In genomic region chr2:200288670-200289429, GRCh38 we compare ENCODE assay signal across 1 cellular context.
A peak's percentile ranks its signal among the peaks of the same experiment; 100 is the strongest.
TF ChIP-seq lines count a peak whose summit lies in the region.

No MANE protein-coding gene starts in this region.

TF ChIP-seq in HepG2, 621 proteins besides CTCF, POLR2A, EP300 and RAD21:
- TF ChIP-seq ZXDC (CRISPR knock-in tag; IDR thresholded peaks at IDR 0.05) (no peak), FOXA1 (IDR thresholded peaks at IDR 0.05) (no peak), FOXA1 (CRISPR knock-in tag; IDR thresholded peaks at IDR 0.05) (no peak), ZNF3 (CRISPR knock-in tag; IDR thresholded peaks at IDR 0.05) (no peak), ZFP36L1 (CRISPR knock-in tag; IDR thresholded peaks at IDR 0.05) (no peak), SRY (CRISPR knock-in tag; IDR thresholded peaks at IDR 0.05) (no peak), FOXA3 (CRISPR knock-in tag; IDR thresholded peaks at IDR 0.05) (no peak), SIN3B (IDR thresholded peaks at IDR 0.05; ENCODE audit: low read length) (no peak), ARNT (IDR thresholded peaks at IDR 0.05) (no peak), THAP11 (CRISPR knock-in tag; IDR thresholded peaks at IDR 0.05) (peak; percentile 14; the same call in 1 of the 2 replicates), ZNF644 (CRISPR knock-in tag; IDR thresholded peaks at IDR 0.05; ENCODE audit: low read depth) (peak; percentile 58; the same call in 1 of the 2 replicates), ZNF747 (CRISPR knock-in tag; IDR thresholded peaks at IDR 0.05; ENCODE audit: borderline replicate concordance) (no peak), FOSL2 (CRISPR knock-in tag; IDR thresholded peaks at IDR 0.05) (no peak), ZBTB38 (CRISPR knock-in tag; IDR thresholded peaks at IDR 0.05) (no peak), MAFK (conservative IDR thresholded peaks at IDR 0.05 in 1 of 2, IDR thresholded peaks at IDR 0.05 in 1 of 2; ENCODE audit: low read length in 2 of 2) (no peak), ZSCAN31 (CRISPR knock-in tag; IDR thresholded peaks at IDR 0.05; ENCODE audit: low read depth) (no peak), CEBPG (CRISPR knock-in tag; IDR thresholded peaks at IDR 0.05) (peak; percentile 85), CEBPB (IDR thresholded peaks at IDR 0.05; ENCODE audit: borderline replicate concordance, low read depth, low read length) (peak; percentile 78; the same call in 1 of the 2 replicates), ZNF552 (CRISPR knock-in tag; IDR thresholded peaks at IDR 0.05; ENCODE audit: borderline replicate concordance) (no peak)
- TF ChIP-seq, protein P1, sequence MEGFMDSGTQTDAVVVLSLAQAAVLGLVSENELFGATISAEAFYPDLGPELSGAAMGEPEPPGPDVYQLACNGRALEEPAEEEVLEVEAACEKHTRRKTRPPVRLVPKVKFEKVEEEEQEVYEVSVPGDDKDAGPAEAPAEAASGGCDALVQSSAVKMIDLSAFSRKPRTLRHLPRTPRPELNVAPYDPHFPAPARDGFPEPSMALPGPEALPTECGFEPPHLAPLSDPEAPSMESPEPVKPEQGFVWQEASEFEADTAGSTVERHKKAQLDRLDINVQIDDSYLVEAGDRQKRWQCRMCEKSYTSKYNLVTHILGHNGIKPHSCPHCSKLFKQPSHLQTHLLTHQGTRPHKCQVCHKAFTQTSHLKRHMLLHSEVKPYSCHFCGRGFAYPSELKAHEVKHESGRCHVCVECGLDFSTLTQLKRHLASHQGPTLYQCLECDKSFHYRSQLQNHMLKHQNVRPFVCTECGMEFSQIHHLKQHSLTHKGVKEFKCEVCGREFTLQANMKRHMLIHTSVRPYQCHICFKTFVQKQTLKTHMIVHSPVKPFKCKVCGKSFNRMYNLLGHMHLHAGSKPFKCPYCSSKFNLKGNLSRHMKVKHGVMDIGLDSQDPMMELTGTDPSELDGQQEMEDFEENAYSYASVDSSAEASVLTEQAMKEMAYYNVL (CRISPR knock-in tag; IDR thresholded peaks at IDR 0.05; ENCODE audit: borderline replicate concordance), result no peak
- TF ChIP-seq, protein P2, sequence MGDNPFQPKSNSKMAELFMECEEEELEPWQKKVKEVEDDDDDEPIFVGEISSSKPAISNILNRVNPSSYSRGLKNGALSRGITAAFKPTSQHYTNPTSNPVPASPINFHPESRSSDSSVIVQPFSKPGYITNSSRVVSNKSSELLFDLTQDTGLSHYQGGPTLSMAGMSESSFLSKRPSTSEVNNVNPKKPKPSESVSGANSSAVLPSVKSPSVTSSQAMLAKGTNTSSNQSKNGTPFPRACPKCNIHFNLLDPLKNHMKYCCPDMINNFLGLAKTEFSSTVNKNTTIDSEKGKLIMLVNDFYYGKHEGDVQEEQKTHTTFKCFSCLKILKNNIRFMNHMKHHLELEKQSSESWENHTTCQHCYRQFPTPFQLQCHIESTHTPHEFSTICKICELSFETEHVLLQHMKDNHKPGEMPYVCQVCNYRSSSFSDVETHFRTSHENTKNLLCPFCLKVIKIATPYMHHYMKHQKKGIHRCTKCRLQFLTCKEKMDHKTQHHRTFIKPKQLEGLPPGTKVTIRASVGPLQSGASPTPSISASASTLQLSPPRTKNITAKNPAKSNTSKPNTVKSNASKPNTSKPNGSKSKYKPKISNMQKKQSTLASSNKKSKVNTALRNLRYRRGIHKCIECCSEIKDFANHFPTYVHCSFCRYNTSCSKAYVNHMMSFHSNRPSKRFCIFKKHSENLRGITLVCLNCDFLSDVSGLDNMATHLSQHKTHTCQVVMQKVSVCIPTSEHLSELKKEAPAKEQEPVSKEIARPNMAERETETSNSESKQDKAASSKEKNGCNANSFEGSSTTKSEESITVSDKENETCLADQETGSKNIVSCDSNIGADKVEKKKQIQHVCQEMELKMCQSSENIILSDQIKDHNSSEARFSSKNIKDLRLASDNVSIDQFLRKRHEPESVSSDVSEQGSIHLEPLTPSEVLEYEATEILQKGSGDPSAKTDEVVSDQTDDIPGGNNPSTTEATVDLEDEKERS (CRISPR knock-in tag; IDR thresholded peaks at IDR 0.05), result 0 out of 2 replicates have a peak, but pooled peaks have one; percentile 5
- TF ChIP-seq, protein P3, sequence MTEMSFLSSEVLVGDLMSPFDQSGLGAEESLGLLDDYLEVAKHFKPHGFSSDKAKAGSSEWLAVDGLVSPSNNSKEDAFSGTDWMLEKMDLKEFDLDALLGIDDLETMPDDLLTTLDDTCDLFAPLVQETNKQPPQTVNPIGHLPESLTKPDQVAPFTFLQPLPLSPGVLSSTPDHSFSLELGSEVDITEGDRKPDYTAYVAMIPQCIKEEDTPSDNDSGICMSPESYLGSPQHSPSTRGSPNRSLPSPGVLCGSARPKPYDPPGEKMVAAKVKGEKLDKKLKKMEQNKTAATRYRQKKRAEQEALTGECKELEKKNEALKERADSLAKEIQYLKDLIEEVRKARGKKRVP (CRISPR knock-in tag; IDR thresholded peaks at IDR 0.05), result peak in 1 of 2 experiments; percentile 97; a peak in 2 of 4 replicates
